12 cellular contexts compared by ENCODE assay signal in the genomic region with DNA sequence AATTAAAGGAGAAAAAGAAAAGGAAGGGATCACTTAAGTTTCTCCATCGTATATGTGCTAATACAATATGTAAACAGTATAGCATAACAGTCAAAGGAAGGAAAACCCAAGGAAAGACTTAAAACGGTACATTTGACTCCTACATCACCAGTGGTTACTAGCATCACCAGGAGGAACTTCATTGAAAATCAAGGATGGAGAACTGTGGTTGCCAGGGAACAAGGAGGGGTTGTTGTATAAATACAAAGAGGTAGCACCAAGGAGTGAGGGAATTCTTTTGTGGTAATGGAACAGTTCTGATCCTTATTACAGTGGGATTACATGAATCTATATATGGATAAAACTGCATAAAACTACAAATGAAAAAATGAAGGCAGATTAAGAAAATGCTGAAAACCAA. TPM values are rescaled to one million over a fixed set of nuclear protein-coding genes. Genes with fewer than 3 reads are reported as not detected.
DNase-seq lines count a peak whose midpoint lies in the region; ATAC-seq, FAIRE-seq and TF ChIP-seq lines count a peak whose summit lies in the region.
"Had no signal": no experiment of that assay in that cellular context is flagged by ENCODE, and none has a peak within 500 bp of the region (broad histone marks: within the 10 kb centered on the region; RNA-seq: fewer than 3 reads in every experiment).

No MANE protein-coding gene starts in this region.

- no peak for TF ChIP-seq RAD21 in GM12878 (IDR thresholded peaks at IDR 0.05; ENCODE audit: insufficient read depth, low read depth, low read length)

- in situ Hi-C loops in KBM-7 (cut with MboI; ENCODE audit: low pct_unique_long_range_greater_than_20kb, low sequenced_read_pairs) (no loop called here), GM12878 (cut with MboI) (no loop called here)

- ATAC-seq in GM12878 (no peak), GM18907 (IDR thresholded peaks at IDR 0.05; ENCODE audit: unreplicated experiment) (no peak), GM21619 (IDR thresholded peaks at IDR 0.05; ENCODE audit: unreplicated experiment) (no peak), HG02973 (IDR thresholded peaks at IDR 0.05; ENCODE audit: unreplicated experiment) (no peak)
- ATAC-seq in naive thymus-derived CD4-positive, alpha-beta T cell = no peak
- ATAC-seq: foreskin keratinocyte had no signal

- no peaks in the 10 kb centered on the region for H3K9me3 ChIP-seq in GM12878 (replicated peaks; ENCODE audit: control insufficient read depth, insufficient read depth, low read length)
- H3K9me3 ChIP-seq in naive thymus-derived CD4-positive, alpha-beta T cell (ENCODE audit: control insufficient read depth in 2 of 3, low read length in 3 of 3) = no peaks in the 10 kb centered on the region

- no peak overlapping the region for H3K27ac Mint-ChIP-seq in Calu3 (ENCODE audit: unreplicated experiment)
- H3K27ac Mint-ChIP-seq in naive thymus-derived CD4-positive, alpha-beta T cell = peak overlapping the region; percentile 23 to 98 (median 95)

- TF ChIP-seq POLR2A in GM12878 (IDR thresholded peaks at IDR 0.05; ENCODE audit: low read depth, low read length) = no peak

- H3K4me3 ChIP-seq in GM12878 = peak overlapping the region; percentile 99
- no peak overlapping the region for H3K4me3 ChIP-seq in naive thymus-derived CD4-positive, alpha-beta T cell (ENCODE audit: low read length)

- H3K4me3 Mint-ChIP-seq in Calu3 (ENCODE audit: low read depth, unreplicated experiment) = peak overlapping the region; percentile 86
- peak overlapping the region; percentile 87 to 99 (median 98) for H3K4me3 Mint-ChIP-seq in naive thymus-derived CD4-positive, alpha-beta T cell

- 43% methylated on average over 2 of the region's 2 CpGs for WGBS in GM12878 (ENCODE audit: insufficient coverage, insufficient replicate concordance, low lambda C conversion rate, missing lambda C conversion rate)

- no peaks in the 10 kb centered on the region for H4K20me1 ChIP-seq in GM12878 (ENCODE audit: control insufficient read depth, insufficient read depth)

- H3K27me3 ChIP-seq in GM12878 (replicated peaks in 1 of 2; ENCODE audit: control insufficient read depth in 2 of 2, insufficient read depth in 2 of 2, low read length in 1 of 2) = no peaks in the 10 kb centered on the region
- no peaks in the 10 kb centered on the region for H3K27me3 ChIP-seq in naive thymus-derived CD4-positive, alpha-beta T cell (ENCODE audit: control insufficient read depth in 2 of 2, insufficient read depth in 2 of 2, low read length in 2 of 2)
- H3K27me3 ChIP-seq: foreskin keratinocyte had no signal

- SMC1A ChIA-PET in GM12878 (lab: Charles Lee; ENCODE audit: uncharacterized antibody, unreplicated experiment) = no interaction called here

- DNase-seq in Calu3 (no peak), KBM-7 (peak; percentile 5), GM12878 (ENCODE audit: low read depth, low spot score) (no peak), SKM-1 treated with dmso at 0.1 percent for 144 hours (lab: John Stamatoyannopoulos, UW; ENCODE audit: unreplicated experiment) (no peak)
- DNase-seq in naive thymus-derived CD4-positive, alpha-beta T cell = no peak
- DNase-seq: foreskin keratinocyte, H7, midbrain, NCI-H1417 treated with DMSO at 0.1 percent for 48 hours had no signal

- peaks cover 0 to 5% of the 10 kb centered on the region in 2 experiments; a peak in 1 of 4 replicates for H3K36me3 ChIP-seq in GM12878 (ENCODE audit: control insufficient read depth in 2 of 2, insufficient read depth in 2 of 2, low read length in 1 of 2)
- peaks cover 0 to 26% (median 0%) of the 10 kb centered on the region in 3 experiments for H3K36me3 ChIP-seq in naive thymus-derived CD4-positive, alpha-beta T cell (ENCODE audit: control insufficient read depth in 2 of 3, insufficient read depth in 3 of 3, low read length in 3 of 3)

- TF ChIP-seq CTCF in Calu3 (IDR thresholded peaks at IDR 0.05; ENCODE audit: unreplicated experiment) = no peak
- no peak for TF ChIP-seq CTCF in GM12878 (IDR thresholded peaks at IDR 0.05 in 2 of 3, conservative IDR thresholded peaks at IDR 0.05 in 1 of 3; ENCODE audit: control insufficient read depth in 2 of 3, extremely low read depth in 1 of 3, insufficient read depth in 1 of 3, low read depth in 3 of 3, low read length in 3 of 3)

- H3K4me2 ChIP-seq in GM12878 (ENCODE audit: control insufficient read depth, insufficient read depth) = peak overlapping the region; percentile 51

- peaks cover 12% of the 10 kb centered on the region for H3K4me1 Mint-ChIP-seq in Calu3 (ENCODE audit: low read depth, unreplicated experiment)
- peaks cover 26 to 63% (median 54%) of the 10 kb centered on the region in 7 donors for H3K4me1 Mint-ChIP-seq in naive thymus-derived CD4-positive, alpha-beta T cell

- BruUV-seq in Calu3 (replicated peaks; lab: Mats Ljungman, UMichigan) (no TSS peak), GM12878 (replicated peaks; lab: Mats Ljungman, UMichigan) (TSS peak; percentile 58)

- CTCF ChIA-PET in Calu3 (lab: Charles Lee) (no interaction called here), GM12878 (lab: Yijun Ruan, JAX) (interaction anchor here (1.9 kb wide), 1 partner anchor 110 kb away, joined by 5 read pairs; no protein-coding TSS in a partner anchor)
- CTCF ChIA-PET in naive thymus-derived CD4-positive, alpha-beta T cell (lab: Charles Lee) = no interaction called here

- no peaks in the 10 kb centered on the region for H3K27me3 Mint-ChIP-seq in Calu3 (ENCODE audit: unreplicated experiment)
- no peaks in the 10 kb centered on the region for H3K27me3 Mint-ChIP-seq in naive thymus-derived CD4-positive, alpha-beta T cell

- H2AFZ ChIP-seq in GM12878 (ENCODE audit: control insufficient read depth, low read depth, low read length) = no peak overlapping the region

- H3K79me2 ChIP-seq in GM12878 (ENCODE audit: control insufficient read depth, insufficient read depth, low read length) = peaks cover 33% of the 10 kb centered on the region

- RAD21 ChIA-PET in GM12878 (lab: Charles Lee; ENCODE audit: unreplicated experiment) = no interaction called here

- POLR2A ChIA-PET in GM12878 (lab: Charles Lee) = no interaction called here
- POLR2A ChIA-PET in naive thymus-derived CD4-positive, alpha-beta T cell (lab: Charles Lee) = no interaction called here

- no peak for TF ChIP-seq EP300 in GM12878 (IDR thresholded peaks at IDR 0.05; ENCODE audit: borderline replicate concordance in 1 of 2, control insufficient read depth in 1 of 2, low read depth in 2 of 2, low read length in 2 of 2)

- peak overlapping the region; percentile 81 for H3K9ac ChIP-seq in GM12878 (ENCODE audit: control insufficient read depth, insufficient read depth, low read length)

- H3K9me3 Mint-ChIP-seq in Calu3 (ENCODE audit: low read depth, unreplicated experiment) = no peaks in the 10 kb centered on the region
- H3K9me3 Mint-ChIP-seq in naive thymus-derived CD4-positive, alpha-beta T cell = no peaks in the 10 kb centered on the region

- H3K27ac ChIP-seq in GM12878 (ENCODE audit: control insufficient read depth, insufficient read depth) = peak overlapping the region; percentile 12; the same call in 1 of the 2 replicates
- no peak overlapping the region for H3K27ac ChIP-seq in naive thymus-derived CD4-positive, alpha-beta T cell (ENCODE audit: low read depth, low read length)

- peaks cover 12% of the 10 kb centered on the region for H3K4me1 ChIP-seq in GM12878 (ENCODE audit: control insufficient read depth, insufficient read depth, low read length)
- H3K4me1 ChIP-seq in naive thymus-derived CD4-positive, alpha-beta T cell (ENCODE audit: control insufficient read depth in 2 of 2, insufficient read depth in 2 of 2, low read length in 2 of 2) = peaks cover 8 to 11% of the 10 kb centered on the region in 2 donors

- intact Hi-C loops in Calu3 (cut with micrococcal nuclease; ENCODE audit: unreplicated experiment) (no loop called here), GM12878 (cut with micrococcal nuclease; ENCODE audit: unreplicated experiment) (no loop called here)
- intact Hi-C loops in naive thymus-derived CD4-positive, alpha-beta T cell (cut with micrococcal nuclease) = loop anchor here (5.0 to 10.0 kb wide), 11 partner anchors 213 to 1797 kb away; a partner anchor contains a TSS

- peaks cover 35% of the 10 kb centered on the region for H3K36me3 Mint-ChIP-seq in Calu3 (ENCODE audit: insufficient read depth, unreplicated experiment)
- peaks cover 2 to 31% (median 8%) of the 10 kb centered on the region in 5 donors for H3K36me3 Mint-ChIP-seq in naive thymus-derived CD4-positive, alpha-beta T cell

- FAIRE-seq in GM12878 (lab: Jason Lieb, UNC) = no peak

RNA-seq across cellular contexts. Expression of a gene that starts 1.6 kb away (rescaled TPM):
- total RNA-seq in Calu3 (2022) (19.9 and 22.5 TPM in 2 replicates), GM12878 (2014; rRNA removed) (12.5 and 16.4 TPM in 2 replicates), GM12878 (2014; rRNA removed; fragmentation: Illumina TruSeq; extraction: Trizol) (12.4 and 12.6 TPM in 2 replicates), GM12878 (2021) (22.1 and 25.6 TPM in 2 replicates)
- 114 and 119 TPM in 2 replicates for total RNA-seq in GM12878 (2013; cell fraction: nucleolus; rRNA removed)
- polyA plus RNA-seq in GM12878 (2011; ENCODE audit: low read depth) = 26.7 TPM
- polyA plus RNA-seq in GM12878 (2011; rRNA removed) (19.0 and 25.4 TPM in 2 replicates), GM12878 (2014; fragmentation: Illumina TruSeq; extraction: Trizol) (11.6 and 15.1 TPM in 2 replicates), GM12878 (2014; fragmentation: Nextera tagmentation; extraction: Ambion mirVana) (1 to 10 TPM in 1 of 2 experiments, under 1 TPM in 1; 1.00 to 1.2 TPM), GM12878 (2014; rRNA removed) (11.4 and 11.7 TPM in 2 replicates), GM12878 (2016; fragmentation: Nextera tagmentation; extraction: Ambion mirVana) (1 to 10 TPM; 7.8 to 8.2 TPM)
- 16.3 and 16.7 TPM in 2 replicates for polyA plus RNA-seq in GM12878 (2011; cell fraction: cytosol; rRNA removed)
- 47.5 and 48.7 TPM in 2 replicates for polyA plus RNA-seq in GM12878 (2011; cell fraction: nucleus; rRNA removed)
- polyA plus RNA-seq in GM12878 (2012) = 7.2 and 7.5 TPM in 2 replicates
- 55.7 and 60.6 TPM in 2 replicates for polyA minus RNA-seq in GM12878 (2011; rRNA and poly(A)+ RNA removed)
- polyA minus RNA-seq in GM12878 (2011; cell fraction: cytosol; rRNA and poly(A)+ RNA removed) = 11.6 and 13.6 TPM in 2 replicates
- polyA minus RNA-seq in GM12878 (2011; cell fraction: nucleus; rRNA and poly(A)+ RNA removed) = 55.5 and 76.6 TPM in 2 replicates
- 10 to 100 TPM; 25.0 to 38.9 (median 31.1) TPM for total RNA-seq in naive thymus-derived CD4-positive, alpha-beta T cell
- 1 to 10 TPM; 3.2 to 5.9 TPM for polyA plus RNA-seq in naive thymus-derived CD4-positive, alpha-beta T cell

RNA-seq across cellular contexts. Expression of a gene that starts 4.8 kb away (rescaled TPM):
- total RNA-seq in Calu3 (2022) (24.7 and 33.0 TPM in 2 replicates), GM12878 (2014; rRNA removed) (18.2 and 27.0 TPM in 2 replicates), GM12878 (2014; rRNA removed; fragmentation: Illumina TruSeq; extraction: Trizol) (23.3 and 23.4 TPM in 2 replicates), GM12878 (2021) (17.3 and 25.2 TPM in 2 replicates)
- 510 and 519 TPM in 2 replicates for total RNA-seq in GM12878 (2013; cell fraction: nucleolus; rRNA removed)
- polyA plus RNA-seq in GM12878 (2011; ENCODE audit: low read depth) = 15.2 TPM
- polyA plus RNA-seq in GM12878 (2011; rRNA removed) (26.8 and 37.6 TPM in 2 replicates), GM12878 (2014; fragmentation: Illumina TruSeq; extraction: Trizol) (13.7 and 18.8 TPM in 2 replicates), GM12878 (2014; fragmentation: Nextera tagmentation; extraction: Ambion mirVana) (10 to 100 TPM; 16.3 to 19.3 TPM), GM12878 (2014; rRNA removed) (9.4 and 9.8 TPM in 2 replicates), GM12878 (2016; fragmentation: Nextera tagmentation; extraction: Ambion mirVana) (10 to 100 TPM; 26.0 to 26.7 TPM)
- polyA plus RNA-seq in GM12878 (2011; cell fraction: cytosol; rRNA removed) = 11.8 and 20.1 TPM in 2 replicates
- 18.6 and 26.0 TPM in 2 replicates for polyA plus RNA-seq in GM12878 (2011; cell fraction: nucleus; rRNA removed)
- polyA plus RNA-seq in GM12878 (2012) = 12.2 and 12.4 TPM in 2 replicates
- 78.6 and 83.3 TPM in 2 replicates for polyA minus RNA-seq in GM12878 (2011; rRNA and poly(A)+ RNA removed)
- polyA minus RNA-seq in GM12878 (2011; cell fraction: cytosol; rRNA and poly(A)+ RNA removed) = 7.1 and 7.7 TPM in 2 replicates
- 117 and 123 TPM in 2 replicates for polyA minus RNA-seq in GM12878 (2011; cell fraction: nucleus; rRNA and poly(A)+ RNA removed)
- total RNA-seq in naive thymus-derived CD4-positive, alpha-beta T cell = 10 to 100 TPM; 28.5 to 42.2 (median 31.0) TPM
- 10 to 100 TPM; 15.0 to 19.4 TPM for polyA plus RNA-seq in naive thymus-derived CD4-positive, alpha-beta T cell

Comparison
In these comparisons a context has a peak if more than half of its experiments do, and no peak if none do; other contexts are left out.
1. intact Hi-C loops: an anchor here in naive thymus-derived CD4-positive, alpha-beta T cell (5.0 to 10.0 kb wide); none called in Calu3 and GM12878.